9 cellular contexts compared by ENCODE assay signal in the genomic region with DNA sequence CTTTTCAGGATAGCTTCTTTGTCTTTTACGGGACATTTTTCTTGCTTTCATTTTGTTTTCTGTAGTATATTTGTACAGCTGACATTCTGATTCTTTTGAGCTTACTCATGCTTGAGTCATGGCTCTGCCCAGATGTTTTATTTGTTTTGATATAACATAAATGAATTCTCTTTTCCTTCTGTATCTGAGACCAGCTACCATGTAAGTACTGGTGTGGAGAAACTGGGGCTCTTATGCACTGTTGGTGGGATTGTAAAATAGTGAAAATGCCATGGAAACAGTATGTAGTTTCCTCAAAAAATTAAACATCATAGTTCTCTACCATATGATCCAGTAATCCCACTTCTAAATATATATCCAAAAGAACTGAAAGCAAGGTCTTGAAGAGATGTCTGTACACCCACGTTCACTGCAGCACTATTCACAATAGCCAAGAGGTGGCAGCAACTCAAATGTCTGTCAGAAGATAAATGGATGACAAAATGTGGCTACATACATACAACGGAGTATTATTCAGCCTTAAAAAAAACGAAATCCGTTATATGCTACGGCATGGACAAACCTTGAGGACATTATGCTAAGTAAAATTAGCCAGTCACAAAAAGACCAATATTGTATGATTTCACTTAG.
A peak's percentile ranks its signal among the peaks of the same experiment; 100 is the strongest.
DNase-seq lines count a peak whose midpoint lies in the region; ATAC-seq and TF ChIP-seq lines count a peak whose summit lies in the region.
"Had no signal": no experiment of that assay in that cellular context is flagged by ENCODE, and none has a peak within 500 bp of the region (broad histone marks: within the 10 kb centered on the region; RNA-seq: fewer than 3 reads in every experiment).

No MANE protein-coding gene starts in this region.

- no peaks in the 10 kb centered on the region for H3K9me3 Mint-ChIP-seq in activated CD8-positive, alpha-beta T cell treated with anti-CD3 and anti-CD28 coated beads for 36 hours
- H3K9me3 Mint-ChIP-seq in activated naive CD8-positive, alpha-beta T cell treated with anti-CD3 and anti-CD28 coated beads for 36 hours: no peaks in the 10 kb centered on the region

- H3K27me3 ChIP-seq in left lung: no peaks in the 10 kb centered on the region

- TF ChIP-seq CTCF in activated CD8-positive, alpha-beta T cell treated with anti-CD3 and anti-CD28 coated beads for 36 hours (IDR thresholded peaks at IDR 0.05): peak; percentile 36
- TF ChIP-seq CTCF in left lung (IDR thresholded peaks at IDR 0.05): no peak

- no peak overlapping the region for H3K4me3 Mint-ChIP-seq in activated CD8-positive, alpha-beta T cell treated with anti-CD3 and anti-CD28 coated beads for 36 hours
- no peak overlapping the region for H3K4me3 Mint-ChIP-seq in activated naive CD8-positive, alpha-beta T cell treated with anti-CD3 and anti-CD28 coated beads for 36 hours

- no peak overlapping the region for H3K4me3 ChIP-seq in left lung

- H3K36me3 ChIP-seq in left lung: peaks cover 0 to 26% of the 10 kb centered on the region in 2 donors

- peaks cover 12% of the 10 kb centered on the region for H3K36me3 Mint-ChIP-seq in activated CD8-positive, alpha-beta T cell treated with anti-CD3 and anti-CD28 coated beads for 36 hours (ENCODE audit: low read depth)
- H3K36me3 Mint-ChIP-seq in activated naive CD8-positive, alpha-beta T cell treated with anti-CD3 and anti-CD28 coated beads for 36 hours: peaks cover 13% of the 10 kb centered on the region

- H3K4me1 Mint-ChIP-seq in activated CD8-positive, alpha-beta T cell treated with anti-CD3 and anti-CD28 coated beads for 36 hours (ENCODE audit: low read depth): peaks cover 4% of the 10 kb centered on the region
- no peaks in the 10 kb centered on the region for H3K4me1 Mint-ChIP-seq in activated naive CD8-positive, alpha-beta T cell treated with anti-CD3 and anti-CD28 coated beads for 36 hours

- CTCF ChIA-PET in activated CD8-positive, alpha-beta T cell treated with anti-CD3 and anti-CD28 coated beads for 36 hours (lab: Charles Lee): interaction anchor here (1.5 kb wide), 1 partner anchor 25 kb away, joined by 3 read pairs; no protein-coding TSS in a partner anchor

- POLR2A ChIA-PET in activated CD8-positive, alpha-beta T cell treated with anti-CD3 and anti-CD28 coated beads for 36 hours (lab: Charles Lee): interaction anchor here (1.3 to 1.6 kb wide), 2 partner anchors 16 to 203 kb away, joined by 3 to 7 read pairs; no protein-coding TSS in a partner anchor

- H3K4me1 ChIP-seq in left lung: no peaks in the 10 kb centered on the region

- DNase-seq in CD1c-positive myeloid dendritic cell (ENCODE audit: extremely low spot score): peak; percentile 10
- peak; percentile 58 for DNase-seq in HPDE6-E6E7 (ENCODE audit: extremely low spot score)
- DNase-seq in activated CD8-positive, alpha-beta T cell treated with anti-CD3 and anti-CD28 coated beads for 36 hours: peak; percentile 36
- DNase-seq in left lung: no peak
- DNase-seq in mucosa of gallbladder (ENCODE audit: low spot score): no peak
- no peak for DNase-seq in activated naive CD8-positive, alpha-beta T cell treated with anti-CD3 and anti-CD28 coated beads for 36 hours
- DNase-seq in activated T-cell treated with anti-CD3 and anti-CD28 coated beads, Interleukin-2, amount 50 U/mL, for 1 hour: no peak
- DNase-seq: activated effector memory CD4-positive, alpha-beta T cell treated with anti-CD3 and anti-CD28 coated beads, Interleukin-2, amount 50 U/mL, for 16 hours had no signal

- H3K27me3 Mint-ChIP-seq in activated CD8-positive, alpha-beta T cell treated with anti-CD3 and anti-CD28 coated beads for 36 hours: no peaks in the 10 kb centered on the region
- no peaks in the 10 kb centered on the region for H3K27me3 Mint-ChIP-seq in activated naive CD8-positive, alpha-beta T cell treated with anti-CD3 and anti-CD28 coated beads for 36 hours

- no peak overlapping the region for H3K27ac ChIP-seq in left lung

- intact Hi-C loops in activated CD8-positive, alpha-beta T cell treated with anti-CD3 and anti-CD28 coated beads for 36 hours (cut with micrococcal nuclease): no loop called here
- intact Hi-C loops in left lung (cut with DNase I): no loop called here

- no peak overlapping the region for H3K27ac Mint-ChIP-seq in activated CD8-positive, alpha-beta T cell treated with anti-CD3 and anti-CD28 coated beads for 36 hours
- H3K27ac Mint-ChIP-seq in activated naive CD8-positive, alpha-beta T cell treated with anti-CD3 and anti-CD28 coated beads for 36 hours: no peak overlapping the region

- ATAC-seq in activated CD8-positive, alpha-beta T cell treated with anti-CD3 and anti-CD28 coated beads for 36 hours: peak; percentile 45
- ATAC-seq in left lung (peak; percentile 22), GM18861 (IDR thresholded peaks at IDR 0.05; ENCODE audit: unreplicated experiment) (no peak)

- no peaks in the 10 kb centered on the region for H3K9me3 ChIP-seq in left lung

Comparison
In these comparisons a context has a peak if more than half of its experiments do, and no peak if none do; other contexts are left out.
1. DNase-seq: peak in CD1c-positive myeloid dendritic cell (single experiment), HPDE6-E6E7 (single experiment) and activated CD8-positive, alpha-beta T cell treated with anti-CD3 and anti-CD28 coated beads for 36 hours (single experiment); none in left lung (0 of 2), mucosa of gallbladder (single experiment), activated naive CD8-positive, alpha-beta T cell treated with anti-CD3 and anti-CD28 coated beads for 36 hours (single experiment) and activated T-cell treated with anti-CD3 and anti-CD28 coated beads, Interleukin-2, amount 50 U/mL, for 1 hour (single experiment).